In genomic region chr2:84285056-84285747, GRCh38 we compare ENCODE assay signal across 21 cellular contexts.
"Had no signal": no experiment of that assay in that cellular context is flagged by ENCODE, and none has a peak within 500 bp of the region (broad histone marks: within the 10 kb centered on the region; RNA-seq: fewer than 3 reads in every experiment).

No MANE protein-coding gene starts in this region.

- H3K4me3 ChIP-seq: cardiac muscle cell, gastrocnemius medialis, stomach, suprapubic skin had no signal

- ATAC-seq: activated T-cell treated with anti-CD3 and anti-CD28 coated beads, Interleukin-2, amount 50 U/mL, for 72 hours; gastrocnemius medialis; sciatic nerve; stimulated activated memory B cell treated with anti-CD40 and anti-IgM and Interleukin-4, amounts not matched to agents 10 μg/mL and 1 μg/mL and 100 μg/mL, for 72 hours had no signal

- H3K36me3 ChIP-seq: cardiac muscle cell, gastrocnemius medialis, stomach, suprapubic skin had no signal

- FAIRE-seq: endometrium, small intestine had no signal

- H3K27me3 ChIP-seq: cardiac muscle cell, gastrocnemius medialis, stomach, suprapubic skin had no signal

- DNase-seq: activated CD4-positive, alpha-beta memory T cell treated with anti-CD3 and anti-CD28 coated beads, Interleukin-2, amount 10 ng/mL, durations not matched to agents 7 days and 5 days; activated CD4-positive, alpha-beta T cell treated with anti-CD3 and anti-CD28 coated beads, Interleukin-2, amount 10 ng/mL, durations not matched to agents 24 days and 14 days; activated effector memory CD4-positive, alpha-beta T cell treated with Interleukin-2 at 50 U/mL for 16 hours; activated naive CD4-positive, alpha-beta T cell treated with anti-CD3 and anti-CD28 coated beads for 36 hours; activated naive CD8-positive, alpha-beta T cell treated with anti-CD3 and anti-CD28 coated beads, Interleukin-2, amount 10 ng/mL, durations not matched to agents 7 days and 5 days; activated T-cell treated with anti-CD3 and anti-CD28 coated beads, Interleukin-2, amount 50 U/mL, for 72 hours; amygdala; gastrocnemius medialis; head of caudate nucleus; hypothalamus; nephron progenitor cell; small intestine; stimulated activated CD4-positive, alpha-beta T cell treated with anti-CD3 and anti-CD28 coated beads, Interleukin-2, amount 100 ng/mL, for 24 hours; stomach; T-helper 2 cell; trophoblast cell had no signal
